ENCODE assay signal across 8 cellular contexts in genomic region chr7:92809397-92810241, GRCh38. TPM values are rescaled to one million over a fixed set of nuclear protein-coding genes. Genes with fewer than 3 reads are reported as not detected.
A peak's percentile ranks its signal among the peaks of the same experiment; 100 is the strongest.
DNase-seq lines count a peak whose midpoint lies in the region; ATAC-seq, FAIRE-seq and TF ChIP-seq lines count a peak whose summit lies in the region.

No MANE protein-coding gene starts in this region.

- TF ChIP-seq POLR2A in Raji (IDR thresholded peaks at IDR 0.05; ENCODE audit: insufficient read depth, low read depth, low read length): peak; percentile 31; the same call in 1 of the 2 replicates

- H3K9ac ChIP-seq in smooth muscle cell (ENCODE audit: low read depth): no peak overlapping the region

- H3K4me3 ChIP-seq in smooth muscle cell: peak overlapping the region; percentile 11

- peak overlapping the region; percentile 86 for H3K27ac ChIP-seq in smooth muscle cell (ENCODE audit: low read depth)

- FAIRE-seq in frontal cortex (lab: Jason Lieb, UNC): no peak

- no peaks in the 10 kb centered on the region for H3K36me3 ChIP-seq in smooth muscle cell (ENCODE audit: low read depth)

- H3K4me2 ChIP-seq in smooth muscle cell: peak overlapping the region; percentile 69

- ATAC-seq in GM21381 (IDR thresholded peaks at IDR 0.05; ENCODE audit: unreplicated experiment): peak; percentile 75
- peak; percentile 48 for ATAC-seq in HG03575 (IDR thresholded peaks at IDR 0.05; ENCODE audit: extremely low read depth, insufficient number of reproducible peaks, low FRiP score, unreplicated experiment)

- 23% methylated on average over 6 of the region's 6 CpGs for WGBS in smooth muscle cell (ENCODE audit: low lambda C conversion rate)

- H3K9me3 ChIP-seq in smooth muscle cell (replicated peaks; ENCODE audit: low read depth): no peaks in the 10 kb centered on the region

- H4K20me1 ChIP-seq in smooth muscle cell (ENCODE audit: low read depth): peaks cover 89% of the 10 kb centered on the region

- no peaks in the 10 kb centered on the region for H3K27me3 ChIP-seq in smooth muscle cell (ENCODE audit: low read depth)

- H2AFZ ChIP-seq in smooth muscle cell (ENCODE audit: low read depth): no peak overlapping the region

- H3K79me2 ChIP-seq in smooth muscle cell (ENCODE audit: low read depth): peaks cover 100% of the 10 kb centered on the region

- TF ChIP-seq CTCF in smooth muscle cell (IDR thresholded peaks at IDR 0.05; ENCODE audit: borderline replicate concordance, insufficient read depth, poor library complexity, severe bottlenecking): no peak

- peaks cover 4% of the 10 kb centered on the region for H3F3A ChIP-seq in smooth muscle cell (ENCODE audit: low read depth)

- H3K4me1 ChIP-seq in smooth muscle cell (ENCODE audit: low read depth): peaks cover 7% of the 10 kb centered on the region

- DNase-seq in EH (ENCODE audit: low read depth) (peak; percentile 94), amniotic stem cell (lab: John Stamatoyannopoulos, UW) (peak; percentile 71), hepatic stellate cell (ENCODE audit: low spot score) (peak; percentile 32), smooth muscle cell (lab: John Stamatoyannopoulos, UW; ENCODE audit: unreplicated experiment) (no peak), frontal cortex (ENCODE audit: low spot score in 2 of 2) (no peak)

RNA-seq across cellular contexts. Expression of gene CDK6, which starts 26.8 kb away (rescaled TPM):
- total RNA-seq in smooth muscle cell (99.2 and 118 TPM in 2 replicates), frontal cortex (10.2 TPM)
- 26.7 and 34.2 TPM in 2 replicates for polyA plus RNA-seq in smooth muscle cell

Comparison
In these comparisons a context has a peak if more than half of its experiments do, and no peak if none do; other contexts are left out.
1. DNase-seq: peak in EH (single experiment), amniotic stem cell (single experiment) and hepatic stellate cell (single experiment); none in smooth muscle cell (single experiment) and frontal cortex (0 of 2).